ENCODE assay signal across 11 cellular contexts in genomic region chr1:51303751-51304196, GRCh38. TPM values are rescaled to one million over a fixed set of nuclear protein-coding genes. Genes with fewer than 3 reads are reported as not detected.
A peak's percentile ranks its signal among the peaks of the same experiment; 100 is the strongest.
DNase-seq lines count a peak whose midpoint lies in the region; ATAC-seq, FAIRE-seq and TF ChIP-seq lines count a peak whose summit lies in the region.
"Had no signal": no experiment of that assay in that cellular context is flagged by ENCODE, and none has a peak within 500 bp of the region (broad histone marks: within the 10 kb centered on the region; RNA-seq: fewer than 3 reads in every experiment).

No MANE protein-coding gene starts in this region.

- intact Hi-C loops in thyroid gland (cut with DNase I): no loop called here

- H3K9ac ChIP-seq in astrocyte (ENCODE audit: low read length) (peak overlapping the region; percentile 31), MM.1S (ENCODE audit: low read length) (no peak overlapping the region)

- H3K4me1 Mint-ChIP-seq in astrocyte (ENCODE audit: low read depth, unreplicated experiment) (peaks cover 5% of the 10 kb centered on the region), osteocyte (ENCODE audit: unreplicated experiment) (peaks cover 13% of the 10 kb centered on the region), progenitor cell of endocrine pancreas (ENCODE audit: low read depth) (peaks cover 5% of the 10 kb centered on the region)

- 62 to 76% methylated on average over 7 of the region's 7 CpGs for WGBS in thyroid gland, 2 donors

- TF ChIP-seq CTCF in astrocyte (IDR thresholded peaks at IDR 0.05; ENCODE audit: insufficient read depth, low read depth, low read length): no peak
- TF ChIP-seq CTCF in osteocyte (IDR thresholded peaks at IDR 0.05): no peak
- no peak for TF ChIP-seq CTCF in thyroid gland (IDR thresholded peaks at IDR 0.05)
- TF ChIP-seq CTCF in progenitor cell of endocrine pancreas (IDR thresholded peaks at IDR 0.05; ENCODE audit: unreplicated experiment): no peak
- no peak for TF ChIP-seq CTCF in MM.1S (IDR thresholded peaks at IDR 0.05; ENCODE audit: low read length)

- H3K4me3 ChIP-seq in astrocyte (ENCODE audit: insufficient read depth, low read depth, low read length): no peak overlapping the region
- no peak overlapping the region for H3K4me3 ChIP-seq in thyroid gland (replicated peaks in 1 of 3)
- no peak overlapping the region for H3K4me3 ChIP-seq in MM.1S (ENCODE audit: low read length)

- no peak overlapping the region for H3K4me3 Mint-ChIP-seq in astrocyte (ENCODE audit: unreplicated experiment)
- H3K4me3 Mint-ChIP-seq in osteocyte (ENCODE audit: unreplicated experiment): no peak overlapping the region
- no peak overlapping the region for H3K4me3 Mint-ChIP-seq in progenitor cell of endocrine pancreas (ENCODE audit: low read depth)

- no peak for TF ChIP-seq POLR2A in thyroid gland (IDR thresholded peaks at IDR 0.05)

- peaks cover 1% of the 10 kb centered on the region for H3K9me3 Mint-ChIP-seq in astrocyte (ENCODE audit: unreplicated experiment)
- no peaks in the 10 kb centered on the region for H3K9me3 Mint-ChIP-seq in osteocyte (ENCODE audit: unreplicated experiment)
- H3K9me3 Mint-ChIP-seq in progenitor cell of endocrine pancreas (ENCODE audit: low read depth): no peaks in the 10 kb centered on the region

- H3K79me2 ChIP-seq in astrocyte (ENCODE audit: insufficient read depth, low read length): no peaks in the 10 kb centered on the region
- H3K79me2 ChIP-seq in MM.1S (ENCODE audit: low read length): no peaks in the 10 kb centered on the region

- peaks cover 7% of the 10 kb centered on the region for H3K4me1 ChIP-seq in astrocyte (ENCODE audit: insufficient read depth, low read length)
- H3K4me1 ChIP-seq in thyroid gland: no peaks in the 10 kb centered on the region
- H3K4me1 ChIP-seq in MM.1S (ENCODE audit: low read length): no peaks in the 10 kb centered on the region

- H3K27ac ChIP-seq in astrocyte (ENCODE audit: low read depth, low read length): no peak overlapping the region
- H3K27ac ChIP-seq in thyroid gland: no peak overlapping the region
- H3K27ac ChIP-seq in MM.1S (ENCODE audit: low read length): no peak overlapping the region

- H3K27me3 Mint-ChIP-seq in astrocyte (ENCODE audit: low read depth, unreplicated experiment) (peaks cover 3% of the 10 kb centered on the region), osteocyte (ENCODE audit: unreplicated experiment) (no peaks in the 10 kb centered on the region), progenitor cell of endocrine pancreas (no peaks in the 10 kb centered on the region)

- H3K4me2 ChIP-seq in astrocyte (ENCODE audit: low read length) (peak overlapping the region; percentile 19), MM.1S (ENCODE audit: low read depth, low read length) (no peak overlapping the region)

- DNase-seq in astrocyte (ENCODE audit: low read depth): peak; percentile 54
- no peak for DNase-seq in osteocyte (ENCODE audit: extremely low spot score, unreplicated experiment)
- DNase-seq in mesenteric fat pad (ENCODE audit: low spot score): no peak
- no peak for DNase-seq in thyroid gland
- no peak for DNase-seq in progenitor cell of endocrine pancreas (ENCODE audit: low spot score, unreplicated experiment)
- no peak for DNase-seq in MM.1S
- DNase-seq: mesendoderm, NCI-H2029 had no signal

- no peak overlapping the region for H2AFZ ChIP-seq in astrocyte (ENCODE audit: low read depth, low read length)
- H2AFZ ChIP-seq in MM.1S (ENCODE audit: low read length): no peak overlapping the region

- H3K36me3 ChIP-seq in astrocyte (ENCODE audit: insufficient read depth, low read length) (no peaks in the 10 kb centered on the region), thyroid gland (no peaks in the 10 kb centered on the region), MM.1S (replicated peaks; ENCODE audit: insufficient read depth, low read length) (no peaks in the 10 kb centered on the region)

- peak; percentile 35 for ATAC-seq in GM18867 (IDR thresholded peaks at IDR 0.05; ENCODE audit: unreplicated experiment)
- peak; percentile 29 for ATAC-seq in HG03442 (IDR thresholded peaks at IDR 0.05; ENCODE audit: unreplicated experiment)

- H3K9me3 ChIP-seq in astrocyte (ENCODE audit: insufficient read depth, low read depth, low read length) (no peaks in the 10 kb centered on the region), thyroid gland (no peaks in the 10 kb centered on the region), MM.1S (replicated peaks; ENCODE audit: insufficient read depth, low read length) (no peaks in the 10 kb centered on the region)

- no peak for FAIRE-seq in astrocyte (lab: Jason Lieb, UNC)
- FAIRE-seq: TTC549 had no signal

- no peak overlapping the region for H3K27ac Mint-ChIP-seq in astrocyte (ENCODE audit: unreplicated experiment)
- peak overlapping the region; percentile 88 for H3K27ac Mint-ChIP-seq in osteocyte (ENCODE audit: unreplicated experiment)
- no peak overlapping the region for H3K27ac Mint-ChIP-seq in progenitor cell of endocrine pancreas

- H4K20me1 ChIP-seq in astrocyte (ENCODE audit: insufficient read depth, low read length) (no peaks in the 10 kb centered on the region), MM.1S (ENCODE audit: insufficient read depth, low read length) (no peaks in the 10 kb centered on the region)

- no peaks in the 10 kb centered on the region for H3F3A ChIP-seq in MM.1S (ENCODE audit: insufficient read depth, low read length)

- no peaks in the 10 kb centered on the region for H3K9me2 ChIP-seq in MM.1S (replicated peaks; ENCODE audit: insufficient read depth, low read length)

- H3K27me3 ChIP-seq in astrocyte (ENCODE audit: insufficient read depth, low read length): no peaks in the 10 kb centered on the region
- H3K27me3 ChIP-seq in thyroid gland: no peaks in the 10 kb centered on the region
- H3K27me3 ChIP-seq in MM.1S (replicated peaks; ENCODE audit: insufficient read depth, low read length): no peaks in the 10 kb centered on the region

- H3K36me3 Mint-ChIP-seq in astrocyte (ENCODE audit: low read depth, unreplicated experiment) (peaks cover 5% of the 10 kb centered on the region), osteocyte (ENCODE audit: unreplicated experiment) (no peaks in the 10 kb centered on the region), progenitor cell of endocrine pancreas (ENCODE audit: insufficient read depth) (peaks cover 5% of the 10 kb centered on the region)

RNA-seq across cellular contexts. Expression of gene TTC39A, which starts 26.6 kb away (rescaled TPM):
- 0.67 and 1.4 TPM in 2 replicates for total RNA-seq in astrocyte
- 0.73 and 1.3 TPM in 2 replicates for total RNA-seq in osteocyte
- 0.45 TPM for total RNA-seq in mesenteric fat pad
- 10 to 100 TPM; 13.6 to 56.0 (median 33.5) TPM for total RNA-seq in thyroid gland
- total RNA-seq in progenitor cell of endocrine pancreas: 22.4 and 26.0 TPM in 2 replicates
